Comparison of ENCODE assay signal across 8 cellular contexts in the genomic region with DNA sequence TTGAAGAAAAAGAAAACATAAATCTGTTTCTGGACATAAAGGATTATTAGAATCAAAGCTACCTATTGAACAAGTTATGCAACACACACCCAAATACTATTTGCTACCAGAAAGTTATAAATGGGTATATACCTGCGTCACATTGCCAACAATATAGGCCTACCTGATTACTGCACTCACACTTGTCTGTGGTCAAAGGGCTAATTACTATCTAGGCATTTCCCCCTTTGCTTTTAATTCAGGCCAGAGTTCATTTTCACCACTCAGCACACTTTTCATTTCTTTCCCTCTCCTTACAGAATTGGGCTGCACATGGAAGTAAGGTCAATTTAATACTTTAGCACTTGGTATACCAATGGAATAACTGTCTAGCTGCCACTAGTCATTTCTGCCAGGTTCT. TPM values are rescaled to one million over a fixed set of nuclear protein-coding genes. Genes with fewer than 3 reads are reported as not detected.
DNase-seq lines count a peak whose midpoint lies in the region; ATAC-seq, FAIRE-seq and TF ChIP-seq lines count a peak whose summit lies in the region.

No MANE protein-coding gene starts in this region.

- WGBS in gastroesophageal sphincter (ENCODE audit: low coverage in 1 of 2), 2 donors, result 85 to 89% methylated on average over 1 of the region's 1 CpG
- WGBS in small intestine, 3 donors, result 11 to 69% (median 39%) methylated on average over 1 of the region's 1 CpG

- peak overlapping the region; percentile 63 for H3K4me3 ChIP-seq in HAP-1
- H3K4me3 ChIP-seq in gastroesophageal sphincter, result peak overlapping the region; percentile 86 to 94
- H3K4me3 ChIP-seq in small intestine (ENCODE audit: low read depth in 1 of 2, low read length in 2 of 2), result peak overlapping the region in 1 of 2 donors; percentile 98

- peak overlapping the region; percentile 4 for H3K4me3 Mint-ChIP-seq in WTC11

- no peak for TF ChIP-seq CTCF in WTC11 (IDR thresholded peaks at IDR 0.05)
- TF ChIP-seq CTCF in gastroesophageal sphincter (IDR thresholded peaks at IDR 0.05), result no peak

- peaks cover 20% of the 10 kb centered on the region for H3K4me1 ChIP-seq in HAP-1
- H3K4me1 ChIP-seq in gastroesophageal sphincter, result peaks cover 14 to 74% (median 21%) of the 10 kb centered on the region in 3 donors
- H3K4me1 ChIP-seq in small intestine (ENCODE audit: control insufficient read depth in 2 of 2, insufficient read depth in 1 of 2, low read depth in 1 of 2, low read length in 1 of 2), result peaks cover 2 to 14% of the 10 kb centered on the region in 2 donors

- no peak for FAIRE-seq in small intestine (lab: Jason Lieb, UNC)

- H3K27me3 Mint-ChIP-seq in WTC11 (ENCODE audit: low read depth), result no peaks in the 10 kb centered on the region

- ATAC-seq in WTC11 (no peak), gastroesophageal sphincter (no peak), GM18511 (IDR thresholded peaks at IDR 0.05; ENCODE audit: unreplicated experiment) (no peak), HG03442 (IDR thresholded peaks at IDR 0.05; ENCODE audit: unreplicated experiment) (no peak), HG03095 (IDR thresholded peaks at IDR 0.05; ENCODE audit: unreplicated experiment) (no peak)

- CTCF ChIA-PET in WTC11 (lab: Charles Lee), result no interaction called here

- H3K36me3 Mint-ChIP-seq in WTC11, result peaks cover 8% of the 10 kb centered on the region

- peak overlapping the region in 3 of 4 donors; percentile 38 to 99 (median 97) for H3K27ac ChIP-seq in gastroesophageal sphincter
- peak overlapping the region in 1 of 2 donors; percentile 59 for H3K27ac ChIP-seq in small intestine (ENCODE audit: low read depth in 1 of 2, low read length in 1 of 2)

- in situ Hi-C loops in HAP-1 (cut with MboI; ENCODE audit: low sequenced_read_pairs), result no loop called here

- H3K27me3 ChIP-seq in HAP-1 (ENCODE audit: low read depth) (no peaks in the 10 kb centered on the region), gastroesophageal sphincter (no peaks in the 10 kb centered on the region), small intestine (ENCODE audit: control insufficient read depth in 2 of 2, insufficient read depth in 2 of 2, low read length in 2 of 2) (no peaks in the 10 kb centered on the region)

- DNase-seq in HAP-1 (ENCODE audit: low spot score in 2 of 2), result no peak
- DNase-seq in WTC11 (ENCODE audit: low spot score), result no peak
- DNase-seq in small intestine, result peak; percentile 82
- no peak for DNase-seq in middle frontal gyrus (ENCODE audit: extremely low spot score, low spot score)

- POLR2A ChIA-PET in WTC11 (lab: Charles Lee), result no interaction called here

- no peak for TF ChIP-seq POLR2A in gastroesophageal sphincter (IDR thresholded peaks at IDR 0.05)

- peaks cover 36% of the 10 kb centered on the region for H3K4me1 Mint-ChIP-seq in WTC11

- no peaks in the 10 kb centered on the region for H3K36me3 ChIP-seq in HAP-1 (replicated peaks)
- no peaks in the 10 kb centered on the region for H3K36me3 ChIP-seq in gastroesophageal sphincter
- no peaks in the 10 kb centered on the region for H3K36me3 ChIP-seq in small intestine (ENCODE audit: control insufficient read depth in 2 of 2, insufficient read depth in 2 of 2, low read length in 2 of 2)

- no peaks in the 10 kb centered on the region; the same call in 1 of the 2 replicates for H3K9me3 ChIP-seq in HAP-1
- H3K9me3 ChIP-seq in gastroesophageal sphincter, result no peaks in the 10 kb centered on the region
- no peaks in the 10 kb centered on the region for H3K9me3 ChIP-seq in small intestine (ENCODE audit: control insufficient read depth, low read depth)

- no peak overlapping the region for H3K27ac Mint-ChIP-seq in WTC11

- peaks cover 8% of the 10 kb centered on the region for H3K9me3 Mint-ChIP-seq in WTC11

- no peak for TF ChIP-seq EP300 in gastroesophageal sphincter (IDR thresholded peaks at IDR 0.05)

TF ChIP-seq in WTC11, 78 proteins besides CTCF, POLR2A, EP300 and RAD21:
- TF ChIP-seq SMAD3 (CRISPR knock-in tag; IDR thresholded peaks at IDR 0.05; ENCODE audit: borderline replicate concordance), result no peak
- TF ChIP-seq, protein P1, sequence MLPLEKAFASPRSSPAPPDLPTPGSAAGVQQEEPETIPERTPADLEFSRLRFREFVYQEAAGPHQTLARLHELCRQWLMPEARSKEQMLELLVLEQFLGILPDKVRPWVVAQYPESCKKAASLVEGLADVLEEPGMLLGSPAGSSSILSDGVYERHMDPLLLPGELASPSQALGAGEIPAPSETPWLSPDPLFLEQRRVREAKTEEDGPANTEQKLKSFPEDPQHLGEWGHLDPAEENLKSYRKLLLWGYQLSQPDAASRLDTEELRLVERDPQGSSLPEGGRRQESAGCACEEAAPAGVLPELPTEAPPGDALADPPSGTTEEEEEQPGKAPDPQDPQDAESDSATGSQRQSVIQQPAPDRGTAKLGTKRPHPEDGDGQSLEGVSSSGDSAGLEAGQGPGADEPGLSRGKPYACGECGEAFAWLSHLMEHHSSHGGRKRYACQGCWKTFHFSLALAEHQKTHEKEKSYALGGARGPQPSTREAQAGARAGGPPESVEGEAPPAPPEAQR (CRISPR knock-in tag; IDR thresholded peaks at IDR 0.05), result no peak
- no peak for TF ChIP-seq PRRX2 (CRISPR knock-in tag; IDR thresholded peaks at IDR 0.05)
TF ChIP-seq in WTC11: peak in this region for 0.

RNA-seq across cellular contexts. Expression of gene SOS2, which starts 1.7 kb away (rescaled TPM):
- total RNA-seq in WTC11 (2021) (9.1 to 11.0 TPM (median 9.6 TPM) in 3 replicates), gastroesophageal sphincter (10 to 100 TPM; 39.7 to 58.8 (median 50.6) TPM)
- polyA plus RNA-seq in small intestine, result 10 to 100 TPM in 2 of 3 donors, 1 to 10 TPM in 1; 9.5 to 23.9 (median 19.5) TPM
